In genomic region chr9:134307223-134307600, GRCh38 we compare ENCODE assay signal across 14 cellular contexts.
"Had no signal": no experiment of that assay in that cellular context is flagged by ENCODE, and none has a peak within 500 bp of the region (broad histone marks: within the 10 kb centered on the region; RNA-seq: fewer than 3 reads in every experiment).

No MANE protein-coding gene starts in this region.

- H3K27ac ChIP-seq: cardiac muscle cell had no signal

- DNase-seq: activated CD4-positive, alpha-beta memory T cell treated with anti-CD3 and anti-CD28 coated beads, Interleukin-2, amount 10 ng/mL, durations not matched to agents 7 days and 5 days; activated CD4-positive, alpha-beta T cell treated with anti-CD3 and anti-CD28 coated beads for 4 hours; activated effector memory CD4-positive, alpha-beta T cell treated with Interleukin-2 at 50 U/mL for 16 hours; activated T-cell treated with anti-CD3 and anti-CD28 coated beads, Interleukin-2, amount 50 U/mL, for 4 hours; effector CD4-positive, alpha-beta T cell; foreskin fibroblast; hypothalamus; mammary epithelial cell; SIG-M5; stimulated activated naive CD4-positive, alpha-beta T cell; trophoblast cell had no signal

- H3K27me3 ChIP-seq: cardiac muscle cell had no signal

- ATAC-seq: activated T-cell treated with anti-CD3 and anti-CD28 coated beads, Interleukin-2, amount 50 U/mL, for 4 hours; naive thymus-derived CD8-positive, alpha-beta T cell; WTC11 had no signal

- H3K4me3 ChIP-seq: cardiac muscle cell had no signal

- H3K36me3 ChIP-seq: cardiac muscle cell had no signal
